9 cellular contexts compared by ENCODE assay signal in genomic region chr10:95431900-95432342, GRCh38.
DNase-seq lines count a peak whose midpoint lies in the region; ATAC-seq and TF ChIP-seq lines count a peak whose summit lies in the region.
"Had no signal": no experiment of that assay in that cellular context is flagged by ENCODE, and none has a peak within 500 bp of the region (broad histone marks: within the 10 kb centered on the region; RNA-seq: fewer than 3 reads in every experiment).

No MANE protein-coding gene starts in this region.

- H3K27ac ChIP-seq in stomach smooth muscle (ENCODE audit: low read length), result peak overlapping the region; percentile 78

- no peak overlapping the region for H3K4me3 ChIP-seq in stomach smooth muscle (ENCODE audit: low read length in 2 of 2)

- H3K36me3 ChIP-seq in stomach smooth muscle (ENCODE audit: control insufficient read depth in 2 of 2, insufficient read depth in 2 of 2, low read length in 2 of 2), result peaks cover 39 to 52% of the 10 kb centered on the region in 2 donors

- H3K9ac ChIP-seq in stomach smooth muscle (ENCODE audit: low read length in 2 of 2), result peak overlapping the region in 1 of 2 donors; percentile 8

- H3K27me3 ChIP-seq in stomach smooth muscle (ENCODE audit: control insufficient read depth in 1 of 2, insufficient read depth in 2 of 2, low read length in 2 of 2), result no peaks in the 10 kb centered on the region

- no peaks in the 10 kb centered on the region for H3K9me3 Mint-ChIP-seq in endothelial cell (ENCODE audit: unreplicated experiment)

- H3K4me1 ChIP-seq in stomach smooth muscle (ENCODE audit: control insufficient read depth, insufficient read depth, low read length), result peaks cover 87% of the 10 kb centered on the region

- peaks cover 59% of the 10 kb centered on the region for H3K36me3 Mint-ChIP-seq in endothelial cell (ENCODE audit: low read depth, unreplicated experiment)

- DNase-seq in endothelial cell (ENCODE audit: low spot score) (no peak), middle frontal gyrus (ENCODE audit: extremely low spot score, low spot score) (no peak), cortex of kidney (lab: John Stamatoyannopoulos, UW) (no peak), NCI-H345 (lab: John Stamatoyannopoulos, UW) (no peak)
- DNase-seq: GOT3 had no signal

- peaks cover 65% of the 10 kb centered on the region for H3K4me1 Mint-ChIP-seq in endothelial cell (ENCODE audit: unreplicated experiment)

- no peak for TF ChIP-seq CTCF in endothelial cell (IDR thresholded peaks at IDR 0.05; ENCODE audit: unreplicated experiment)

- H3K27me3 Mint-ChIP-seq in endothelial cell (ENCODE audit: unreplicated experiment), result peaks cover 17% of the 10 kb centered on the region

- ATAC-seq in GM19025 (IDR thresholded peaks at IDR 0.05; ENCODE audit: low read depth, unreplicated experiment), result peak; percentile 54
- ATAC-seq in HG03039 (IDR thresholded peaks at IDR 0.05; ENCODE audit: unreplicated experiment), result peak; percentile 65
- no peak for ATAC-seq in GM21528 (IDR thresholded peaks at IDR 0.05; ENCODE audit: low FRiP score, unreplicated experiment)

- peak overlapping the region; percentile 26 for H3K27ac Mint-ChIP-seq in endothelial cell (ENCODE audit: unreplicated experiment)

- H3K9me3 ChIP-seq in stomach smooth muscle (ENCODE audit: control insufficient read depth in 2 of 2, low read length in 2 of 2), result no peaks in the 10 kb centered on the region

- no peak overlapping the region for H3K4me3 Mint-ChIP-seq in endothelial cell (ENCODE audit: unreplicated experiment)
